ENCODE assay signal across 20 cellular contexts in the genomic region with DNA sequence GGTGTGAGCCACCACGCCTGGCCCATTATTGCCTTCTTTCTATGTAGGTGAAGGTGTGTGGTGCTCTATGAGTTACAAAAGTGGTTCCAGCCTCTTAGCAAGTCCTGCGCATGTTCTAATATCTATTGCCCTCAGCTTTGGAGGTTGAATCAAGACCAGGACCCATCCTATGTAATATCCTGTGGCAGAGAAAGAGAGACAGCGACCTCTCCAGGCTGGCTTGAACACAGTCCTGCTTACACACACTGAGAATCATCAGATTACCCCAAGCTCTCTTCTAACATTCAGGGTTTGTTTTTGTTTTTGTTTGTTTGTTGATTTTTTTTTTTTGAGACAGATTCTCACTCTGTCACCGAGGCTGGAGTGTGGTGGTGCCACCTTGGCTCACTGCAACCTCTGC.
DNase-seq lines count a peak whose midpoint lies in the region; ATAC-seq, FAIRE-seq and TF ChIP-seq lines count a peak whose summit lies in the region.
"Had no signal": no experiment of that assay in that cellular context is flagged by ENCODE, and none has a peak within 500 bp of the region (broad histone marks: within the 10 kb centered on the region; RNA-seq: fewer than 3 reads in every experiment).

No MANE protein-coding gene starts in this region.

- no peak for FAIRE-seq in H54 (lab: Jason Lieb, UNC)
- FAIRE-seq: endothelial cell of umbilical vein, GM12878, keratinocyte, TTC549 had no signal

- TF ChIP-seq POLR2A in H54 (IDR thresholded peaks at IDR 0.05; ENCODE audit: low read depth, low read length), result no peak

- peak; percentile 28 for DNase-seq in D341Med (ENCODE audit: low spot score)
- peak; percentile 19 for DNase-seq in H54 (ENCODE audit: insufficient read length, low spot score)
- peak; percentile 72 for DNase-seq in SK-MEL-5 (ENCODE audit: low read depth, low spot score)
- peak; percentile 71 for DNase-seq in fibroblast of villous mesenchyme (ENCODE audit: low read depth)
- DNase-seq in activated T-cell treated with anti-CD3 and anti-CD28 coated beads, Interleukin-2, amount 50 U/mL, for 1 hour, result no peak
- DNase-seq in NCI-H1694 (lab: John Stamatoyannopoulos, UW), result no peak
- DNase-seq in RWPE1 (ENCODE audit: low spot score), result no peak
- DNase-seq: activated CD4-positive, alpha-beta memory T cell treated with anti-CD3 and anti-CD28 coated beads for 36 hours; activated naive CD8-positive, alpha-beta T cell treated with anti-CD3 and anti-CD28 coated beads, Interleukin-2, amount 50 U/mL, for 24 hours; DMS79 treated with DMSO at 0.1 percent for 48 hours; glutamatergic neuron; IMR-90; NCI-H226; retina had no signal

- POLR2A ChIA-PET in RWPE1 (lab: Yijun Ruan, JAX; ENCODE audit: low non-redundant PET), result no interaction called here

- in situ Hi-C loops in SK-MEL-5 (cut with HindIII; ENCODE audit: low pct_unique_long_range_greater_than_20kb, low sequenced_read_pairs), result no loop called here

- H3K4me3 ChIP-seq in fibroblast of villous mesenchyme (ENCODE audit: low read depth, low read length), result no peak overlapping the region
- H3K4me3 ChIP-seq: GM12878, SK-N-MC had no signal

- CTCF ChIA-PET in RWPE1 (lab: Yijun Ruan, JAX), result interaction anchor here (0.6 kb wide), 1 partner anchor 199 kb away, joined by 5 read pairs; no protein-coding TSS in a partner anchor

- ATAC-seq in GM19395 (IDR thresholded peaks at IDR 0.05; ENCODE audit: unreplicated experiment), result no peak
- ATAC-seq: activated naive CD8-positive, alpha-beta T cell treated with anti-CD3 and anti-CD28 coated beads, Interleukin-2, amount 50 U/mL, for 24 hours; GM12878 had no signal

- TF ChIP-seq CTCF in fibroblast of villous mesenchyme (IDR thresholded peaks at IDR 0.05; ENCODE audit: insufficient read depth, low read depth, low read length), result peak; percentile 57
- TF ChIP-seq CTCF in RWPE1 (conservative IDR thresholded peaks at IDR 0.05; ENCODE audit: low read depth), result no peak

- no peak overlapping the region for H3K27ac ChIP-seq in RWPE1

Comparison
In these comparisons a context has a peak if more than half of its experiments do, and no peak if none do; other contexts are left out.
1. DNase-seq: peak in D341Med (single experiment), H54 (single experiment), SK-MEL-5 (single experiment) and fibroblast of villous mesenchyme (single experiment); none in activated T-cell treated with anti-CD3 and anti-CD28 coated beads, Interleukin-2, amount 50 U/mL, for 1 hour (single experiment), NCI-H1694 (single experiment) and RWPE1 (single experiment).